In the genomic region with DNA sequence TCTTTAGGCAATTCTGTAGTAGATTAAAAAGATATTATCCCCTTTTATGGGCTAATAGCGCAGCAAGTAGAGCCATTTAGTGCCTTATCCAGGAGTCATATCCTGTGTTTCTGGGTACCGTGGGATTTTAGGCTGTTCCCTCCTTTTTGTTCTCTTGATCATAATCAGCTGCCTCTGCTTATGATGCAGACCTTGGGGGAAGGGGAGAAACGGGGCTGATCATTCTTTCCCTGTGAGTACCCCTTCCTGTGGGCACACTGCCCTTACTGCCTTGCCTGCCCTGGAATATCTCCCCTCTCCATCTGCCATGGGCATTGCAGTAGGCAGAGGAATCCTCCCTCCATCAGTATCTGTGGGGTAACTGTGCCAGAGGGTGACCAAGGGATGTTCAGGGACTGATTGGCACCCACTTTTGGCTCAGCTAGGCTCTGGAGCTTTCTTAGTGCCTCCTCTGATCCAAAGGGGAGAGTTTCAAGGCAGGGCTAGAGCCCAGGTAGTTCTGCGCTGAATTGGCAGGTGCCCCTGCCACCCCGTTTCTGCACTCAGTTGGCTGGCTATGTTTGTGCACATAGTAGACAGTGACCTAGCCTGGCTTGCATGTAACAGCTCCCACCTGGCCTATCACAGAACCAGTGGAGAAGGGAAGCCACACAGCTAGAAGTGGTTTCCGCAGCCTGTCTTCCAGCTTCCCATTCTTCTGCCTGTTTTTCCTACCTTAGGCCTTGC, we compare ENCODE assay signal across 8 cellular contexts.
DNase-seq lines count a peak whose midpoint lies in the region; ATAC-seq, FAIRE-seq and TF ChIP-seq lines count a peak whose summit lies in the region.

No MANE protein-coding gene starts in this region.

- ATAC-seq in GM21825 (IDR thresholded peaks at IDR 0.05; ENCODE audit: unreplicated experiment): no peak

- H3K27ac ChIP-seq in osteoblast (ENCODE audit: low read depth, low read length): peak overlapping the region; percentile 98

- peak overlapping the region; percentile 71 for H2AFZ ChIP-seq in osteoblast (ENCODE audit: low read length)

- H3K27me3 ChIP-seq in osteoblast (ENCODE audit: insufficient read depth, low read length): no peaks in the 10 kb centered on the region

- peak overlapping the region; percentile 44 for H3K4me2 ChIP-seq in osteoblast (ENCODE audit: insufficient read depth, low read length)

- TF ChIP-seq CTCF in chondrocyte (IDR thresholded peaks at IDR 0.05) (no peak), osteoblast (IDR thresholded peaks at IDR 0.05; ENCODE audit: extremely low read depth, low read depth, low read length) (no peak), GM13976 (IDR thresholded peaks at IDR 0.05; ENCODE audit: borderline replicate concordance, control extremely low read depth, extremely low read depth, insufficient read depth, missing control alignments) (no peak)

- H3K9me3 ChIP-seq in osteoblast (ENCODE audit: low read depth, low read length): no peaks in the 10 kb centered on the region

- peaks cover 13% of the 10 kb centered on the region for H3K36me3 Mint-ChIP-seq in IgD-negative memory B cell
- H3K36me3 Mint-ChIP-seq in chondrocyte (ENCODE audit: low read depth): no peaks in the 10 kb centered on the region

- H3K4me3 Mint-ChIP-seq in IgD-negative memory B cell: peak overlapping the region; percentile 14 to 91 (median 68)
- H3K4me3 Mint-ChIP-seq in chondrocyte (ENCODE audit: unreplicated experiment): no peak overlapping the region

- H3K4me3 ChIP-seq in osteoblast (ENCODE audit: insufficient read depth, low read length): no peak overlapping the region

- H3K27me3 Mint-ChIP-seq in IgD-negative memory B cell (no peaks in the 10 kb centered on the region), chondrocyte (ENCODE audit: low read depth) (no peaks in the 10 kb centered on the region)

- no peaks in the 10 kb centered on the region for H3K36me3 ChIP-seq in osteoblast (ENCODE audit: insufficient read depth, low read length)

- H3K27ac Mint-ChIP-seq in IgD-negative memory B cell (peak overlapping the region; percentile 93 to 97 (median 93)), chondrocyte (ENCODE audit: unreplicated experiment) (peak overlapping the region; percentile 94)

- FAIRE-seq in frontal cortex (lab: Jason Lieb, UNC): no peak

- DNase-seq in EH (ENCODE audit: low read depth) (peak; percentile 91), chondrocyte (ENCODE audit: low spot score) (no peak), osteoblast (ENCODE audit: insufficient read length, low spot score, missing footprints) (peak; percentile 80), GM13976 (ENCODE audit: low spot score) (no peak), KBM-7 (no peak), frontal cortex (ENCODE audit: low spot score in 2 of 2) (no peak)

- H3K4me1 ChIP-seq in osteoblast (ENCODE audit: insufficient read depth, low read length): peaks cover 38% of the 10 kb centered on the region

- H3K79me2 ChIP-seq in osteoblast (ENCODE audit: insufficient read depth, low read length): no peaks in the 10 kb centered on the region

- H4K20me1 ChIP-seq in osteoblast (ENCODE audit: insufficient read depth, low read length): no peaks in the 10 kb centered on the region

- H3K4me1 Mint-ChIP-seq in IgD-negative memory B cell (peaks cover 10 to 19% (median 13%) of the 10 kb centered on the region in 3 donors), chondrocyte (ENCODE audit: low read depth) (peaks cover 39% of the 10 kb centered on the region)

- H3K9me3 Mint-ChIP-seq in IgD-negative memory B cell (no peaks in the 10 kb centered on the region), chondrocyte (ENCODE audit: low read depth) (no peaks in the 10 kb centered on the region)

- in situ Hi-C loops in GM13976 (cut with MboI; ENCODE audit: low sequenced_read_pairs, unreplicated experiment): no loop called here
- in situ Hi-C loops in KBM-7 (cut with MboI; ENCODE audit: low pct_unique_long_range_greater_than_20kb, low sequenced_read_pairs): no loop called here

Comparison
In these comparisons a context has a peak if more than half of its experiments do, and no peak if none do; other contexts are left out.
1. DNase-seq: peak in EH (single experiment) and osteoblast (single experiment); none in chondrocyte (single experiment), GM13976 (single experiment), KBM-7 (single experiment) and frontal cortex (0 of 2).